In genomic region chr12:45990468-45991288, GRCh38 we compare ENCODE assay signal across 1 cellular context.
TF ChIP-seq lines count a peak whose summit lies in the region.

Gene SCAF11, minus strand, starts transcription at chr12:45990574. Its CDS starts 26,407 bp downstream, at chr12:45964167.

TF ChIP-seq in K562, 482 proteins besides CTCF, POLR2A, EP300 and RAD21 (continued from another document and continues in another):
- peak; percentile 84; the same call in 1 of the 2 replicates for TF ChIP-seq HMGXB4 (CRISPR knock-in tag; IDR thresholded peaks at IDR 0.05)
- TF ChIP-seq ZNF184 (CRISPR knock-in tag; IDR thresholded peaks at IDR 0.05) = no peak
- peak in 1 of 2 experiments; percentile 68; a peak in 2 of 4 replicates for TF ChIP-seq RCOR1 (IDR thresholded peaks at IDR 0.05; ENCODE audit: borderline replicate concordance in 1 of 2, low read depth in 2 of 2, low read length in 2 of 2)
- TF ChIP-seq HINFP (tag; conservative IDR thresholded peaks at IDR 0.05; ENCODE audit: low read depth) = no peak
- no peak for TF ChIP-seq ZNF518B (CRISPR knock-in tag; IDR thresholded peaks at IDR 0.05)
- no peak for TF ChIP-seq ZFP1 (CRISPR knock-in tag; IDR thresholded peaks at IDR 0.05)
- TF ChIP-seq NR2F6 (CRISPR knock-in tag; IDR thresholded peaks at IDR 0.05) = no peak; the same call in 1 of the 2 replicates
- TF ChIP-seq ZBTB33 (CRISPR knock-in tag; IDR thresholded peaks at IDR 0.05) = peak; percentile 96
- TF ChIP-seq ZNF592 (IDR thresholded peaks at IDR 0.05) = peak; percentile 63; the same call in 1 of the 2 replicates
- peak; percentile 98 for TF ChIP-seq MITF (IDR thresholded peaks at IDR 0.05)
- TF ChIP-seq ZNF583 (CRISPR knock-in tag; IDR thresholded peaks at IDR 0.05) = no peak
- TF ChIP-seq ZNF23 (CRISPR knock-in tag; IDR thresholded peaks at IDR 0.05) = no peak
- TF ChIP-seq RFX7 (CRISPR knock-in tag; IDR thresholded peaks at IDR 0.05) = no peak
- TF ChIP-seq ARID3B (CRISPR knock-in tag; IDR thresholded peaks at IDR 0.05; ENCODE audit: borderline replicate concordance) = no peak
- TF ChIP-seq NFE2L1 (tag; IDR thresholded peaks at IDR 0.05; ENCODE audit: borderline replicate concordance, low read depth) = no peak
- TF ChIP-seq FOXA1 (IDR thresholded peaks at IDR 0.05; ENCODE audit: borderline replicate concordance) = no peak
- TF ChIP-seq MIER1 (IDR thresholded peaks at IDR 0.05; ENCODE audit: low read depth) = no peak
- peak; percentile 55 for TF ChIP-seq HNRNPLL (IDR thresholded peaks at IDR 0.05; ENCODE audit: low read depth, low read length, poor library complexity, severe bottlenecking)
- TF ChIP-seq SIX5 (IDR thresholded peaks at IDR 0.05; ENCODE audit: borderline replicate concordance in 1 of 2, insufficient read depth in 1 of 2, low read depth in 1 of 2, low read length in 2 of 2) = no peak
- TF ChIP-seq NR0B1 (IDR thresholded peaks at IDR 0.05; ENCODE audit: partially characterized antibody) = no peak
- no peak for TF ChIP-seq ARHGAP35 (IDR thresholded peaks at IDR 0.05; ENCODE audit: partially characterized antibody)
- peak; percentile 86 for TF ChIP-seq ESRRA (IDR thresholded peaks at IDR 0.05; ENCODE audit: borderline replicate concordance, low read depth)
- no peak for TF ChIP-seq TCFL5 (CRISPR knock-in tag; conservative IDR thresholded peaks at IDR 0.05)
- TF ChIP-seq TEAD1 (CRISPR knock-in tag; IDR thresholded peaks at IDR 0.05) = peak in 1 of 2 experiments; percentile 96; a peak in 2 of 4 replicates
- TF ChIP-seq MECOM (CRISPR knock-in tag; IDR thresholded peaks at IDR 0.05) = no peak
- no peak for TF ChIP-seq SFPQ (IDR thresholded peaks at IDR 0.05; ENCODE audit: low read depth, low read length)
- TF ChIP-seq NFXL1 (CRISPR knock-in tag; IDR thresholded peaks at IDR 0.05) = no peak
- TF ChIP-seq MBD2 (IDR thresholded peaks at IDR 0.05; ENCODE audit: borderline replicate concordance, low read depth) = peak; percentile 55; the same call in 1 of the 2 replicates
- peak; percentile 92; the same call in 1 of the 2 replicates for TF ChIP-seq XRCC5 (IDR thresholded peaks at IDR 0.05; ENCODE audit: low read depth, low read length)
- no peak for TF ChIP-seq ZBTB34 (CRISPR knock-in tag; IDR thresholded peaks at IDR 0.05)
- no peak for TF ChIP-seq DDX20 (tag; IDR thresholded peaks at IDR 0.05; ENCODE audit: low read depth)
- no peak for TF ChIP-seq CHCHD3 (CRISPR knock-in tag; IDR thresholded peaks at IDR 0.05)
- TF ChIP-seq HMGN3 (IDR thresholded peaks at IDR 0.05; ENCODE audit: borderline replicate concordance, extremely low read depth, insufficient read length, low read depth, low read length) = peak; percentile 87
- peak; percentile 97 for TF ChIP-seq SETDB1 (IDR thresholded peaks at IDR 0.05; ENCODE audit: low read length)
- peak; percentile 77; the same call in 1 of the 2 replicates for TF ChIP-seq SOX6 (IDR thresholded peaks at IDR 0.05)
